In the genomic region with DNA sequence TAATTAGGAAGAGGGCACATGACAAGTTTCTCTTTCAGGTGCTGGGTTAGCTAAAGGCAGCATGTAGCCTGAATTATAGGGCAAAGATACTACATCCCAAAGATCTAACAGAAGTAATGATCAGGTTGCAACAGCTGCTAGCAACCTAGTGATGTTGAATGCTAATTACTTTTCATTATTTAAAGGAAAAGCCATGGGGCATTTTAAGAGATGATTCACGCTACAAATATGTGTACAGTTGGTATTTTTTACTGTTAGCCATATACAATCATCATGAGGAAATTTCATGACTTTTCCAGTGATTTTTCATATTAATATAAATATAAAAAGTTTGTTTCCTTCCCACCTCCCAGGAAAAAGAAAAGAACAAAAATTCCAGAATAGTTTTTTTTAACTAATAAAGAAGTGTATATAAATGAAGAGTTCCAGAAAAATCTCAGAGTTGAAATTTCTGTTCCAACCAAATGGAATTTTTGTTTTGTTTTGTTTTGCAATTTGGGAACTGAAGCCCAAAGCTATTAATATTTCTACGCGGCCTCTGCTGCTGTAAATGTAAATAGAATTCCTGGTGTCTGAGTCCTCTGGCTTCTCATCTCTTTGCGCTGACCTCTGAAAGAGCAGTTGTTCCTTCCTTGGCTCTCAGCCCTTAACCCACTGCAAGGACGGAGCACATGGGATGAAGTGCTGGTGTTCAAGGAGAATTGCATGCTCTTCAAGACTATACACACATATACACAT, we compare ENCODE assay signal across 12 cellular contexts. TPM values are rescaled to one million over a fixed set of nuclear protein-coding genes. Genes with fewer than 3 reads are reported as not detected.
DNase-seq lines count a peak whose midpoint lies in the region; ATAC-seq and TF ChIP-seq lines count a peak whose summit lies in the region.
"Had no signal": no experiment of that assay in that cellular context is flagged by ENCODE, and none has a peak within 500 bp of the region (broad histone marks: within the 10 kb centered on the region; RNA-seq: fewer than 3 reads in every experiment).

No MANE protein-coding gene starts in this region.

- intact Hi-C loops in breast epithelium (cut with DNase I; ENCODE audit: low total_unique reads) (no loop called here), stomach (cut with DNase I; ENCODE audit: low total_unique reads) (no loop called here)

- peak overlapping the region; percentile 94 for H3K27ac Mint-ChIP-seq in HFFc6
- H3K27ac Mint-ChIP-seq: activated naive CD4-positive, alpha-beta T cell treated with anti-CD3 and anti-CD28 coated beads, Interleukin-2, amount 50 U/mL, for 24 hours had no signal

- H3K36me3 ChIP-seq in breast epithelium (no peaks in the 10 kb centered on the region), stomach (no peaks in the 10 kb centered on the region)

- peaks cover 4% of the 10 kb centered on the region; the same call in 1 of the 2 replicates for H3K9me3 Mint-ChIP-seq in HFFc6

- H3K27ac ChIP-seq in breast epithelium (peak overlapping the region; percentile 15 to 75), stomach (peak overlapping the region in 4 of 5 donors; percentile 30 to 71 (median 64))

- H3K4me3 ChIP-seq in breast epithelium, result no peak overlapping the region
- H3K4me3 ChIP-seq in stomach, result no peak overlapping the region

- H3K27me3 Mint-ChIP-seq in HFFc6 (ENCODE audit: insufficient read depth), result peaks cover 1% of the 10 kb centered on the region
- H3K27me3 Mint-ChIP-seq: activated naive CD4-positive, alpha-beta T cell treated with anti-CD3 and anti-CD28 coated beads, Interleukin-2, amount 50 U/mL, for 24 hours; naive thymus-derived CD4-positive, alpha-beta T cell had no signal

- peaks cover 65% of the 10 kb centered on the region for H3K4me1 Mint-ChIP-seq in HFFc6 (ENCODE audit: low read depth)
- H3K4me1 Mint-ChIP-seq: activated naive CD4-positive, alpha-beta T cell treated with anti-CD3 and anti-CD28 coated beads, Interleukin-2, amount 50 U/mL, for 24 hours had no signal

- H3K36me3 Mint-ChIP-seq in HFFc6 (ENCODE audit: low read depth), result peaks cover 44% of the 10 kb centered on the region
- H3K36me3 Mint-ChIP-seq: activated naive CD4-positive, alpha-beta T cell treated with anti-CD3 and anti-CD28 coated beads, Interleukin-2, amount 50 U/mL, for 24 hours had no signal

- H3K27me3 ChIP-seq in breast epithelium (no peaks in the 10 kb centered on the region), stomach (no peaks in the 10 kb centered on the region)

- H3K9me3 ChIP-seq in breast epithelium, result no peaks in the 10 kb centered on the region
- H3K9me3 ChIP-seq in stomach, result no peaks in the 10 kb centered on the region

- TF ChIP-seq CTCF in HFFc6 (IDR thresholded peaks at IDR 0.05) (no peak), breast epithelium (IDR thresholded peaks at IDR 0.05) (no peak), stomach (IDR thresholded peaks at IDR 0.05) (no peak)

- TF ChIP-seq POLR2A in breast epithelium (IDR thresholded peaks at IDR 0.05) (no peak), stomach (IDR thresholded peaks at IDR 0.05) (no peak)

- H3K4me1 ChIP-seq in breast epithelium, result peaks cover 0 to 13% of the 10 kb centered on the region in 2 donors
- peaks cover 0 to 17% (median 14%) of the 10 kb centered on the region in 4 donors for H3K4me1 ChIP-seq in stomach

- TF ChIP-seq EP300 in stomach (IDR thresholded peaks at IDR 0.05), result no peak

- DNase-seq in HFFc6 (peak; percentile 92), breast epithelium (ENCODE audit: low spot score in 2 of 2) (no peak), hepatic stellate cell (ENCODE audit: low spot score) (peak; percentile 63), stomach (no peak), SKM-1 treated with dmso at 0.1 percent for 144 hours (lab: John Stamatoyannopoulos, UW; ENCODE audit: unreplicated experiment) (no peak), Kasumi-1 (lab: John Stamatoyannopoulos, UW) (no peak), NCI-H2227 (lab: John Stamatoyannopoulos, UW; ENCODE audit: unreplicated experiment) (no peak)
- DNase-seq: DND-41; naive thymus-derived CD4-positive, alpha-beta T cell; NCI-H187 had no signal

- no peak for ATAC-seq in HG02840 (IDR thresholded peaks at IDR 0.05; ENCODE audit: low FRiP score, unreplicated experiment)
- ATAC-seq: naive thymus-derived CD4-positive, alpha-beta T cell had no signal

- H3K4me3 Mint-ChIP-seq in HFFc6, result peak overlapping the region; percentile 68
- H3K4me3 Mint-ChIP-seq: activated naive CD4-positive, alpha-beta T cell treated with anti-CD3 and anti-CD28 coated beads, Interleukin-2, amount 50 U/mL, for 24 hours; naive thymus-derived CD4-positive, alpha-beta T cell had no signal

- 54 to 83% (median 72%) methylated on average over 5 of the region's 5 CpGs for WGBS in stomach, 5 donors

RNA-seq across cellular contexts. Expression of gene NEK10, which starts 42.8 kb away (rescaled TPM):
- total RNA-seq in HFFc6 (2021; fragmentation: NEBNext Ultra II Directional; extraction: Animal tissue kit (Norgen Biotek cat#: 25700)), result 1 to 10 TPM; 5.2 to 9.5 (median 6.5) TPM
- 100 to 1,000 TPM in 1 of 3 donors, 10 to 100 TPM in 1, under 1 TPM in 1; 0.96 to 246 (median 48.4) TPM for total RNA-seq in breast epithelium
- 10 to 100 TPM in 1 of 5 donors, 1 to 10 TPM in 1, not detected in 3; 7.4 to 14.3 TPM for total RNA-seq in stomach
- 1 to 10 TPM in 1 of 3 donors, under 1 TPM in 2; 0.61 to 1.2 (median 0.75) TPM for polyA plus RNA-seq in stomach
- polyA plus RNA-seq: naive thymus-derived CD4-positive, alpha-beta T cell had no signal

Comparison
In these comparisons a context has a peak if more than half of its experiments do, and no peak if none do; other contexts are left out.
1. DNase-seq: peak in HFFc6 (single experiment) and hepatic stellate cell (single experiment); none in breast epithelium (0 of 2), stomach (single experiment), SKM-1 treated with dmso at 0.1 percent for 144 hours (single experiment), Kasumi-1 (0 of 2) and NCI-H2227 (single experiment).